In the genomic region with DNA sequence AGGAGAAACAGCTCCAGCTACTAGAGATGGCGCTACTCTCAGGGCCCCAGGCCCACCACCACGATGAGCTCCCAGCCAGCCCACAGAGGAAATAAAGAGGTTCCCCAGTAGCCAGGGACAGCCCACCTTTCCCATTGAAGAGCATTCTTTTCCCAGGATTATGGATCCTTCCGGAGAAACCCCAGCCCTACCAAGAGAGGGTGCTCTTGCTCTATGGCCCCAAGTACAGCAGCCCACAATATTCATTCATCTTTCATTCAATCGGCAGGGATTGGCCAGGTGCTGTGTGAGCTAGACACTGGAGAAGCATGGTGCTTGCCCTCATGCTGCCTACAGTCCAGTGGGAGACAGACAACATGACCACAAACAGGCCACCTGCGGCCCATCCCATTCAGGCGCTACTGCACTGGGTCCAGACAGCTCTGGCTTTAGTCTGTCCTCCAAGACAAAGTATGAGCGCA, we compare ENCODE assay signal across 12 cellular contexts. TPM values are rescaled to one million over a fixed set of nuclear protein-coding genes. Genes with fewer than 3 reads are reported as not detected.
DNase-seq lines count a peak whose midpoint lies in the region; ATAC-seq, FAIRE-seq and TF ChIP-seq lines count a peak whose summit lies in the region.
"Had no signal": no experiment of that assay in that cellular context is flagged by ENCODE, and none has a peak within 500 bp of the region (broad histone marks: within the 10 kb centered on the region; RNA-seq: fewer than 3 reads in every experiment).

No MANE protein-coding gene starts in this region.

- DNase-seq in A549 (ENCODE audit: low read depth in 1 of 2, low spot score in 1 of 2) (peak; percentile 20 to 44), amniotic epithelial cell (ENCODE audit: low read depth) (peak; percentile 14), hepatocyte (ENCODE audit: low spot score) (no peak), NOMO-1 treated with dmso at 0.1 percent for 144 hours (lab: John Stamatoyannopoulos, UW; ENCODE audit: unreplicated experiment) (no peak), tibial artery (no peak), HUDEP-2 (lab: John Stamatoyannopoulos, UW; ENCODE audit: unreplicated experiment in 76 of 76) (no peak)
- DNase-seq: activated naive CD4-positive, alpha-beta T cell; SW 1271; testis had no signal

- H3K9me3 ChIP-seq in A549 = no peaks in the 10 kb centered on the region
- no peaks in the 10 kb centered on the region for H3K9me3 ChIP-seq in HEK293 (ENCODE audit: control insufficient read depth, insufficient read depth, low read depth, low read length)
- H3K9me3 ChIP-seq in hepatocyte (ENCODE audit: low read depth) = no peaks in the 10 kb centered on the region
- no peaks in the 10 kb centered on the region for H3K9me3 ChIP-seq in tibial artery
- H3K9me3 ChIP-seq: testis had no signal

- intact Hi-C loops in tibial artery (cut with DNase I; ENCODE audit: low total_unique reads) = no loop called here

- no peak for FAIRE-seq in A549 (lab: Jason Lieb, UNC)

- POLR2A ChIA-PET in A549 (lab: Yijun Ruan, JAX) = no interaction called here
- POLR2A ChIA-PET in HEK293 (lab: Yijun Ruan, JAX) = no interaction called here

- TF ChIP-seq RAD21 in A549 (conservative IDR thresholded peaks at IDR 0.05 in 1 of 2, IDR thresholded peaks at IDR 0.05 in 1 of 2) = peak; percentile 58 to 78

- H3K4me3 ChIP-seq in A549 (no peak overlapping the region), HEK293 (ENCODE audit: low read depth, low read length) (no peak overlapping the region), hepatocyte (no peak overlapping the region), tibial artery (no peak overlapping the region)
- H3K4me3 ChIP-seq: smooth muscle cell, testis had no signal

- H3K4me2 ChIP-seq in A549 (no peak overlapping the region), hepatocyte (no peak overlapping the region)
- H3K4me2 ChIP-seq: smooth muscle cell had no signal

- H3K27ac ChIP-seq in A549 (no peak overlapping the region), HEK293 (ENCODE audit: extremely low read depth, low read depth, low read length) (no peak overlapping the region), hepatocyte (no peak overlapping the region), tibial artery (no peak overlapping the region)
- H3K27ac ChIP-seq: testis had no signal

- WGBS in A549 (ENCODE audit: missing lambda C conversion rate) = 68% methylated on average over 7 of the region's 7 CpGs
- 86% methylated on average over 7 of the region's 7 CpGs for WGBS in hepatocyte (ENCODE audit: low lambda C conversion rate, missing lambda C conversion rate)

- H3K27me3 ChIP-seq in hepatocyte (no peaks in the 10 kb centered on the region), tibial artery (no peaks in the 10 kb centered on the region)
- H3K27me3 ChIP-seq: testis had no signal

- no peaks in the 10 kb centered on the region for H3K4me1 ChIP-seq in A549
- H3K4me1 ChIP-seq in HEK293 (ENCODE audit: control insufficient read depth, insufficient read depth, low read length) = no peaks in the 10 kb centered on the region
- H3K4me1 ChIP-seq in hepatocyte (ENCODE audit: insufficient read depth) = no peaks in the 10 kb centered on the region
- H3K4me1 ChIP-seq in tibial artery = no peaks in the 10 kb centered on the region
- H3K4me1 ChIP-seq: testis had no signal

- CTCF ChIA-PET in A549 (lab: Yijun Ruan, JAX) (interaction anchor here (0.9 to 1.7 kb wide), 19 partner anchors 12 to 426 kb away, joined by 3 to 8 read pairs (median 3); a partner anchor contains a TSS), HEK293 (lab: Yijun Ruan, JAX) (interaction anchor here (0.6 to 2.2 kb wide), 7 partner anchors 38 to 237 kb away, joined by 3 to 7 read pairs (median 3); no protein-coding TSS in a partner anchor)

- H4K20me1 ChIP-seq in hepatocyte (ENCODE audit: insufficient read depth, poor library complexity, severe bottlenecking) = no peaks in the 10 kb centered on the region

- TF ChIP-seq CTCF in A549 (IDR thresholded peaks at IDR 0.05) (peak; percentile 37), HEK293 (tag by site-specific recombination; IDR thresholded peaks at IDR 0.05) (no peak), hepatocyte (IDR thresholded peaks at IDR 0.05; ENCODE audit: poor library complexity) (peak; percentile 26), tibial artery (IDR thresholded peaks at IDR 0.05) (peak in 1 of 2 experiments; percentile 34)

- no peaks in the 10 kb centered on the region for H3K79me2 ChIP-seq in hepatocyte

- no peak for TF ChIP-seq EP300 in A549 (IDR thresholded peaks at IDR 0.05)

- H3K9me2 ChIP-seq in hepatocyte (replicated peaks; ENCODE audit: insufficient read depth) = no peaks in the 10 kb centered on the region

- ATAC-seq in A549 = peak; percentile 20 to 79; a peak in 3 of 6 replicates
- no peak for ATAC-seq in HG03439 (IDR thresholded peaks at IDR 0.05; ENCODE audit: unreplicated experiment)

- TF ChIP-seq POLR2A in A549 (IDR thresholded peaks at IDR 0.05; ENCODE audit: low read length) = no peak

- H3K36me3 ChIP-seq in HEK293 (ENCODE audit: control insufficient read depth in 2 of 2, insufficient read depth in 1 of 2, low read length in 2 of 2) (no peaks in the 10 kb centered on the region), hepatocyte (replicated peaks; ENCODE audit: insufficient read depth, low read depth) (no peaks in the 10 kb centered on the region), tibial artery (no peaks in the 10 kb centered on the region)

- no peak overlapping the region for H2AFZ ChIP-seq in hepatocyte

TF ChIP-seq in A549, 52 proteins besides CTCF, POLR2A, EP300 and RAD21:
- TF ChIP-seq SMC3 (IDR thresholded peaks at IDR 0.05) (peak; percentile 43), CBX8 (IDR thresholded peaks at IDR 0.05) (no peak), EHF (CRISPR knock-in tag; IDR thresholded peaks at IDR 0.05) (no peak), ESRRA (IDR thresholded peaks at IDR 0.05; ENCODE audit: borderline replicate concordance, low read length) (no peak), MAZ (IDR thresholded peaks at IDR 0.05; ENCODE audit: borderline replicate concordance, low read depth, low read length) (no peak)
- TF ChIP-seq, protein P1, sequence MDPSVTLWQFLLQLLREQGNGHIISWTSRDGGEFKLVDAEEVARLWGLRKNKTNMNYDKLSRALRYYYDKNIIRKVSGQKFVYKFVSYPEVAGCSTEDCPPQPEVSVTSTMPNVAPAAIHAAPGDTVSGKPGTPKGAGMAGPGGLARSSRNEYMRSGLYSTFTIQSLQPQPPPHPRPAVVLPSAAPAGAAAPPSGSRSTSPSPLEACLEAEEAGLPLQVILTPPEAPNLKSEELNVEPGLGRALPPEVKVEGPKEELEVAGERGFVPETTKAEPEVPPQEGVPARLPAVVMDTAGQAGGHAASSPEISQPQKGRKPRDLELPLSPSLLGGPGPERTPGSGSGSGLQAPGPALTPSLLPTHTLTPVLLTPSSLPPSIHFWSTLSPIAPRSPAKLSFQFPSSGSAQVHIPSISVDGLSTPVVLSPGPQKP (IDR thresholded peaks at IDR 0.05; ENCODE audit: low read depth, low read length) = no peak

TF ChIP-seq in HEK293, 187 proteins besides CTCF, POLR2A, EP300 and RAD21 (continues in another document):
- TF ChIP-seq SALL2 (tag by site-specific recombination; IDR thresholded peaks at IDR 0.05; ENCODE audit: borderline replicate concordance) (no peak), TRIM28 (IDR thresholded peaks at IDR 0.05; ENCODE audit: borderline replicate concordance, low read length) (peak; percentile 67; the same call in 1 of the 2 replicates), KLF16 (tag by site-specific recombination; IDR thresholded peaks at IDR 0.05) (no peak), OVOL3 (tag by site-specific recombination; IDR thresholded peaks at IDR 0.05) (no peak)

RNA-seq across cellular contexts. Expression of a gene that starts 29.9 kb away (rescaled TPM):
- 31.4 and 35.7 TPM in 2 replicates for polyA plus RNA-seq in A549 (2011; rRNA removed)
- 47.5 and 53.3 TPM in 2 replicates for polyA plus RNA-seq in A549 (2012; cell fraction: cytosol; rRNA removed)
- polyA plus RNA-seq in A549 (2012; cell fraction: nucleus; rRNA removed) = 21.6 and 22.7 TPM in 2 replicates
- 52.0 to 57.3 TPM (median 53.0 TPM) in 3 replicates for polyA plus RNA-seq in A549 (2017; fragmentation: RNase III; extraction: RNeasy Plus Mini Kit Qiagen cat#74134 plus additional on column Dnase treatment)
- polyA minus RNA-seq in A549 (2011; rRNA and poly(A)+ RNA removed) = 16.2 and 16.8 TPM in 2 replicates
- total RNA-seq in hepatocyte = 12.5 and 18.5 TPM in 2 replicates
- polyA plus RNA-seq in hepatocyte = 53.5 and 59.2 TPM in 2 replicates

RNA-seq across cellular contexts. Expression of a gene that starts 36.6 kb away (rescaled TPM):
- 0.03 and 0.08 TPM in 2 replicates for polyA plus RNA-seq in A549 (2011; rRNA removed)
- 0.03 and 0.05 TPM in 2 replicates for polyA plus RNA-seq in A549 (2012; cell fraction: cytosol; rRNA removed)
- 0.01 and 0.06 TPM in 2 replicates for polyA plus RNA-seq in A549 (2012; cell fraction: nucleus; rRNA removed)
- 0.01 to 0.04 TPM in 2 of 3 replicates, not detected in the other for polyA plus RNA-seq in A549 (2017; fragmentation: RNase III; extraction: RNeasy Plus Mini Kit Qiagen cat#74134 plus additional on column Dnase treatment)
- 0.17 and 0.24 TPM in 2 replicates for polyA minus RNA-seq in A549 (2011; rRNA and poly(A)+ RNA removed)
- total RNA-seq in hepatocyte = 0.36 and 0.67 TPM in 2 replicates
- 0.56 and 1.3 TPM in 2 replicates for polyA plus RNA-seq in hepatocyte

RNA-seq across cellular contexts. Expression of a gene that starts 49.2 kb away (rescaled TPM):
- polyA plus RNA-seq in A549 (2011; rRNA removed) = 15.0 and 16.8 TPM in 2 replicates
- polyA plus RNA-seq in A549 (2012; cell fraction: cytosol; rRNA removed) = 6.0 and 7.7 TPM in 2 replicates
- polyA plus RNA-seq in A549 (2012; cell fraction: nucleus; rRNA removed) = 18.0 and 20.1 TPM in 2 replicates
- 13.9 to 22.4 TPM (median 20.8 TPM) in 3 replicates for polyA plus RNA-seq in A549 (2017; fragmentation: RNase III; extraction: RNeasy Plus Mini Kit Qiagen cat#74134 plus additional on column Dnase treatment)
- 14.2 and 14.3 TPM in 2 replicates for polyA minus RNA-seq in A549 (2011; rRNA and poly(A)+ RNA removed)
- 52.4 and 53.0 TPM in 2 replicates for total RNA-seq in hepatocyte
- polyA plus RNA-seq in hepatocyte = 61.0 and 65.5 TPM in 2 replicates

RNA-seq across cellular contexts. Expression of a gene that starts 54.9 kb away (rescaled TPM):
- polyA plus RNA-seq in A549 (2011; rRNA removed) (24.6 and 25.8 TPM in 2 replicates), A549 (2017; fragmentation: RNase III; extraction: RNeasy Plus Mini Kit Qiagen cat#74134 plus additional on column Dnase treatment) (15.7 to 18.9 TPM (median 18.3 TPM) in 3 replicates), hepatocyte (22.3 and 28.3 TPM in 2 replicates)
- polyA plus RNA-seq in A549 (2012; cell fraction: cytosol; rRNA removed) = 10.6 and 14.7 TPM in 2 replicates
- polyA plus RNA-seq in A549 (2012; cell fraction: nucleus; rRNA removed) = 20.7 and 22.9 TPM in 2 replicates
- 21.2 and 21.6 TPM in 2 replicates for polyA minus RNA-seq in A549 (2011; rRNA and poly(A)+ RNA removed)
- total RNA-seq in hepatocyte = 20.2 and 21.8 TPM in 2 replicates

Comparison
In these comparisons a context has a peak if more than half of its experiments do, and no peak if none do; other contexts are left out.
1. DNase-seq: peak in A549 (2 of 2) and amniotic epithelial cell (single experiment); none in hepatocyte (single experiment), NOMO-1 treated with dmso at 0.1 percent for 144 hours (single experiment), tibial artery (0 of 2) and HUDEP-2 (0 of 76).